Comparison of ENCODE assay signal across 12 cellular contexts in genomic region chr10:49831352-49832040, GRCh38.
DNase-seq lines count a peak whose midpoint lies in the region; ATAC-seq and TF ChIP-seq lines count a peak whose summit lies in the region.
"Had no signal": no experiment of that assay in that cellular context is flagged by ENCODE, and none has a peak within 500 bp of the region (broad histone marks: within the 10 kb centered on the region; RNA-seq: fewer than 3 reads in every experiment).

No MANE protein-coding gene starts in this region.

- no peaks in the 10 kb centered on the region for H4K20me1 ChIP-seq in MM.1S (ENCODE audit: insufficient read depth, low read length)

- no peak overlapping the region for H3K27ac Mint-ChIP-seq in glutamatergic neuron (ENCODE audit: unreplicated experiment)

- H3K4me1 Mint-ChIP-seq in glutamatergic neuron (ENCODE audit: low read depth, unreplicated experiment): no peaks in the 10 kb centered on the region

- no peak for TF ChIP-seq CTCF in glutamatergic neuron (IDR thresholded peaks at IDR 0.05; ENCODE audit: partially characterized antibody, unreplicated experiment)
- TF ChIP-seq CTCF in MM.1S (IDR thresholded peaks at IDR 0.05; ENCODE audit: low read length): no peak

- DNase-seq in GM04504 (ENCODE audit: low read depth) (peak; percentile 22), SW480 (ENCODE audit: low spot score) (peak; percentile 60), glutamatergic neuron (peak; percentile 38), pulmonary artery endothelial cell (ENCODE audit: low read depth, low spot score) (peak; percentile 73), MM.1S (no peak), hippocampal formation (lab: John Stamatoyannopoulos, UW) (no peak)
- no peak for DNase-seq in activated CD4-positive, alpha-beta T cell treated with anti-CD3 and anti-CD28 coated beads for 1 hour
- DNase-seq: activated T-cell treated with anti-CD3 and anti-CD28 coated beads, Interleukin-2, amount 50 U/mL, for 48 hours; NCI-H1417 treated with DMSO at 0.1 percent for 48 hours; pancreas had no signal

- no peaks in the 10 kb centered on the region for H3K9me3 ChIP-seq in MM.1S (replicated peaks; ENCODE audit: insufficient read depth, low read length)
- H3K9me3 ChIP-seq: pancreas, tibial nerve had no signal

- no peaks in the 10 kb centered on the region for H3K36me3 ChIP-seq in MM.1S (replicated peaks; ENCODE audit: insufficient read depth, low read length)

- no peak overlapping the region for H3K9ac ChIP-seq in MM.1S (ENCODE audit: low read length)

- H3K36me3 Mint-ChIP-seq in glutamatergic neuron (ENCODE audit: unreplicated experiment): no peaks in the 10 kb centered on the region

- H3F3A ChIP-seq in MM.1S (ENCODE audit: insufficient read depth, low read length): no peaks in the 10 kb centered on the region

- H3K9me3 Mint-ChIP-seq in glutamatergic neuron (ENCODE audit: unreplicated experiment): no peaks in the 10 kb centered on the region

- no peaks in the 10 kb centered on the region for H3K79me2 ChIP-seq in MM.1S (ENCODE audit: low read length)

- H3K27me3 Mint-ChIP-seq in glutamatergic neuron (ENCODE audit: unreplicated experiment): no peaks in the 10 kb centered on the region

- ATAC-seq in HG02840 (IDR thresholded peaks at IDR 0.05; ENCODE audit: low FRiP score, unreplicated experiment): no peak
- ATAC-seq: pancreas had no signal

- H3K4me2 ChIP-seq in MM.1S (ENCODE audit: low read depth, low read length): no peak overlapping the region

- H3K9me2 ChIP-seq in MM.1S (replicated peaks; ENCODE audit: insufficient read depth, low read length): no peaks in the 10 kb centered on the region

- H3K4me1 ChIP-seq in MM.1S (ENCODE audit: low read length): no peaks in the 10 kb centered on the region
- H3K4me1 ChIP-seq: pancreas, tibial nerve had no signal

- no peak overlapping the region for H3K4me3 ChIP-seq in MM.1S (ENCODE audit: low read length)
- H3K4me3 ChIP-seq: pancreas, tibial nerve had no signal

- no peaks in the 10 kb centered on the region for H3K27me3 ChIP-seq in MM.1S (replicated peaks; ENCODE audit: insufficient read depth, low read length)
- H3K27me3 ChIP-seq: pancreas, tibial nerve had no signal

- H3K4me3 Mint-ChIP-seq in glutamatergic neuron (ENCODE audit: unreplicated experiment): no peak overlapping the region

- no peak overlapping the region for H3K27ac ChIP-seq in MM.1S (ENCODE audit: low read length)
- H3K27ac ChIP-seq: pancreas had no signal

- no peak overlapping the region for H2AFZ ChIP-seq in MM.1S (ENCODE audit: low read length)

Comparison
In these comparisons a context has a peak if more than half of its experiments do, and no peak if none do; other contexts are left out.
1. DNase-seq: peak in GM04504 (single experiment), SW480 (single experiment), glutamatergic neuron (single experiment) and pulmonary artery endothelial cell (single experiment); none in activated CD4-positive, alpha-beta T cell treated with anti-CD3 and anti-CD28 coated beads for 1 hour (single experiment), MM.1S (single experiment) and hippocampal formation (0 of 2).